Comparison of ENCODE assay signal across 9 cellular contexts in the genomic region with DNA sequence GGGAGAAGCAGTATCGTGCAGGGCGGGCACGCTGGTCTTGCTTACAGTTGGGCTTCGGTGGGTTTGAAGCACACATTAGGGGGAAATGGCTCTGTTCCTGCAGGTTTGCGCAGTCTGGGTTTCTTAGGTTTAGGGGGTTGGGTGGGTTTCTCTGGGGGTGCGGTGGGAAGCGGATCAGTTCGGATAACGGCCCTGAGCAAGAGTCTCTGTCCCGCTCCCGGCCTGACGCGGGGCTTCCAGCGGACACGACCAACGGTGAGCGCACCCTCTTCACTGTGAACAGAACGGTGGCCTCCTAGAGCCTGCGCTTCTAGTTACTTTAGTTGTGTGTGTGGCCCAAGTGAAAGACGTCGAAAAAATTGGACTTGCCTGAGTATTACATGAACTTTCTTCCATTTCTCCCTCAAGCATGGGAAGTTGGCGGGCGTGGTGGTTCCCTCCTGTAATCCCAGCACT. TPM values are rescaled to one million over a fixed set of nuclear protein-coding genes. Genes with fewer than 3 reads are reported as not detected.
DNase-seq lines count a peak whose midpoint lies in the region; ATAC-seq and TF ChIP-seq lines count a peak whose summit lies in the region.
"Had no signal": no experiment of that assay in that cellular context is flagged by ENCODE, and none has a peak within 500 bp of the region (broad histone marks: within the 10 kb centered on the region; RNA-seq: fewer than 3 reads in every experiment).

No MANE protein-coding gene starts in this region.

- no peaks in the 10 kb centered on the region for H3K36me3 ChIP-seq in HUES64 (ENCODE audit: insufficient read depth, low read length)

- no peak for ATAC-seq in central memory CD8-positive, alpha-beta T cell (replicated peaks; ENCODE audit: extremely low read depth, poor library complexity, severe bottlenecking)

- H3K36me3 Mint-ChIP-seq in central memory CD8-positive, alpha-beta T cell (ENCODE audit: insufficient read depth), result peaks cover 2% of the 10 kb centered on the region
- H3K36me3 Mint-ChIP-seq in nephron progenitor cell (ENCODE audit: low read depth), result no peaks in the 10 kb centered on the region

- H3K4me3 Mint-ChIP-seq in central memory CD8-positive, alpha-beta T cell, result peak overlapping the region; percentile 69
- peak overlapping the region; percentile 87 for H3K4me3 Mint-ChIP-seq in nephron progenitor cell

- peaks cover 10% of the 10 kb centered on the region for H3K4me1 Mint-ChIP-seq in central memory CD8-positive, alpha-beta T cell
- peaks cover 22% of the 10 kb centered on the region for H3K4me1 Mint-ChIP-seq in nephron progenitor cell

- TF ChIP-seq CTCF in AG10803 (conservative IDR thresholded peaks at IDR 0.05; ENCODE audit: low read length) (no peak), nephron progenitor cell (IDR thresholded peaks at IDR 0.05) (no peak)

- H3K4me1 ChIP-seq in HUES64 (ENCODE audit: insufficient read depth, low read length), result peaks cover 6% of the 10 kb centered on the region; the same call in 1 of the 2 replicates

- H3K27ac ChIP-seq in HUES64 (ENCODE audit: low read depth, low read length), result no peak overlapping the region

- peaks cover 69% of the 10 kb centered on the region for H3K27me3 ChIP-seq in HUES64 (ENCODE audit: insufficient read depth, low read length)

- H3K9me3 Mint-ChIP-seq in central memory CD8-positive, alpha-beta T cell, result no peaks in the 10 kb centered on the region
- H3K9me3 Mint-ChIP-seq in nephron progenitor cell, result peaks cover 6% of the 10 kb centered on the region

- no peaks in the 10 kb centered on the region for H3K9me3 ChIP-seq in HUES64 (ENCODE audit: insufficient read depth, low read depth, low read length)

- peak overlapping the region; percentile 51 for H3K4me3 ChIP-seq in AG10803 (ENCODE audit: low read length)
- peak overlapping the region; percentile 60 for H3K4me3 ChIP-seq in HUES64 (ENCODE audit: low read length)

- H3K27ac Mint-ChIP-seq in central memory CD8-positive, alpha-beta T cell (ENCODE audit: low read depth), result no peak overlapping the region
- no peak overlapping the region for H3K27ac Mint-ChIP-seq in nephron progenitor cell

- 35% methylated on average over 23 of the region's 23 CpGs for WGBS in HUES64

- peaks cover 89% of the 10 kb centered on the region for H3K27me3 Mint-ChIP-seq in central memory CD8-positive, alpha-beta T cell
- H3K27me3 Mint-ChIP-seq in nephron progenitor cell (ENCODE audit: low read depth, poor library complexity), result peaks cover 80% of the 10 kb centered on the region

- DNase-seq in AG10803 (ENCODE audit: low read depth), result no peak
- DNase-seq in central memory CD8-positive, alpha-beta T cell (ENCODE audit: low spot score in 2 of 2), result no peak
- DNase-seq in nephron progenitor cell, result no peak
- no peak for DNase-seq in NAMALWA (ENCODE audit: low spot score)
- DNase-seq in iPS-NIHi11 (ENCODE audit: low spot score), result no peak
- no peak for DNase-seq in HK-2 (ENCODE audit: unreplicated experiment)
- DNase-seq in NCI-H2107 treated with DMSO at 0.1 percent for 48 hours (lab: John Stamatoyannopoulos, UW; ENCODE audit: unreplicated experiment), result no peak
- DNase-seq: kidney had no signal

- no peak overlapping the region for H3K9ac ChIP-seq in HUES64 (ENCODE audit: low read depth, low read length)

RNA-seq across cellular contexts. Expression of gene ELOVL2, which starts 0.6 kb away (rescaled TPM):
- polyA plus RNA-seq in HUES64 (2013, experiment 1 of 2), result 1.3 TPM
- 2.0 TPM for polyA plus RNA-seq in HUES64 (2013, experiment 2 of 2)

RNA-seq across cellular contexts. Expression of gene SMIM13, which starts 48.9 kb away (rescaled TPM):
- polyA plus RNA-seq in HUES64 (2013, experiment 1 of 2), result 5.7 TPM
- polyA plus RNA-seq in HUES64 (2013, experiment 2 of 2), result 6.8 TPM
